In the genomic region with DNA sequence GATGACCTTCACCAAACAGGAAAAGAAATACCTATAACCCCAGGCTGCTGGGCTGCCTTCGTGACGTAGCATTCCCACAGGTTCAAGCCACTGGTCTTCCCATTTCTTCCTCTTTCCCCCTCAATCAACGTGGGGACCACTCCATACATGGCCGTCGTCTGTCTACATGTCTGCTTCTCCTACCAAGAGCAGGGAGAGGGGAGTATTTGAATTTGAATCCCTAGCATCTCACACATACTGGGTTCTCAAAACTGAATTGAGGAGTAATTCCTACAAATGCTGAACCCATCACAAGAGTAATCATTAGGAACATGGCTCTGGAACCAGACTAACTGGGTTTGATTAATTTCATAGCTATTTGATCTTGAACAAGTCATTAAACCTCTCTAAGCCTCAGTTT, we compare ENCODE assay signal across 2 cellular contexts.
TF ChIP-seq lines count a peak whose summit lies in the region.

No MANE protein-coding gene starts in this region.

TF ChIP-seq in WTC11, 78 proteins besides CTCF, POLR2A, EP300 and RAD21:
- no peak for TF ChIP-seq ZBTB21 (CRISPR knock-in tag; IDR thresholded peaks at IDR 0.05; ENCODE audit: borderline replicate concordance)
- TF ChIP-seq JUN (CRISPR knock-in tag; IDR thresholded peaks at IDR 0.05) = no peak
- TF ChIP-seq TEAD4 (CRISPR knock-in tag; IDR thresholded peaks at IDR 0.05) = no peak
- no peak for TF ChIP-seq ZMAT4 (CRISPR knock-in tag; IDR thresholded peaks at IDR 0.05)
- TF ChIP-seq GTF2I (CRISPR knock-in tag; conservative IDR thresholded peaks at IDR 0.05) = no peak
- TF ChIP-seq CREB1 (CRISPR knock-in tag; IDR thresholded peaks at IDR 0.05) = no peak
- TF ChIP-seq, protein P1, sequence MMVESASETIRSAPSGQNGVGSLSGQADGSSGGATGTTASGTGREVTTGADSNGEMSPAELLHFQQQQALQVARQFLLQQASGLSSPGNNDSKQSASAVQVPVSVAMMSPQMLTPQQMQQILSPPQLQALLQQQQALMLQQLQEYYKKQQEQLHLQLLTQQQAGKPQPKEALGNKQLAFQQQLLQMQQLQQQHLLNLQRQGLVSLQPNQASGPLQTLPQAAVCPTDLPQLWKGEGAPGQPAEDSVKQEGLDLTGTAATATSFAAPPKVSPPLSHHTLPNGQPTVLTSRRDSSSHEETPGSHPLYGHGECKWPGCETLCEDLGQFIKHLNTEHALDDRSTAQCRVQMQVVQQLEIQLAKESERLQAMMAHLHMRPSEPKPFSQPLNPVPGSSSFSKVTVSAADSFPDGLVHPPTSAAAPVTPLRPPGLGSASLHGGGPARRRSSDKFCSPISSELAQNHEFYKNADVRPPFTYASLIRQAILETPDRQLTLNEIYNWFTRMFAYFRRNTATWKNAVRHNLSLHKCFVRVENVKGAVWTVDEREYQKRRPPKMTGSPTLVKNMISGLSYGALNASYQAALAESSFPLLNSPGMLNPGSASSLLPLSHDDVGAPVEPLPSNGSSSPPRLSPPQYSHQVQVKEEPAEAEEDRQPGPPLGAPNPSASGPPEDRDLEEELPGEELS (CRISPR knock-in tag; IDR thresholded peaks at IDR 0.05) = no peak
- no peak for TF ChIP-seq ZNF121 (CRISPR knock-in tag; IDR thresholded peaks at IDR 0.05)
- no peak for TF ChIP-seq ZNF263 (CRISPR knock-in tag; IDR thresholded peaks at IDR 0.05; ENCODE audit: low read depth)

TF ChIP-seq in H1, 55 proteins besides CTCF, POLR2A, EP300 and RAD21:
- TF ChIP-seq TAF1 (IDR thresholded peaks at IDR 0.05; ENCODE audit: low read depth, low read length) (no peak), RXRA (IDR thresholded peaks at IDR 0.05; ENCODE audit: insufficient read depth, low read depth, low read length) (no peak), YY1 (IDR thresholded peaks at IDR 0.05; ENCODE audit: low read depth, low read length) (no peak), JUN (IDR thresholded peaks at IDR 0.05; ENCODE audit: low read depth, low read length) (no peak), JUND (IDR thresholded peaks at IDR 0.05; ENCODE audit: low read length) (no peak), TCF12 (IDR thresholded peaks at IDR 0.05; ENCODE audit: low read depth, low read length) (no peak), CBX8 (IDR thresholded peaks at IDR 0.05; ENCODE audit: borderline replicate concordance, low read depth, low read length) (no peak), SIN3A (conservative IDR thresholded peaks at IDR 0.05 in 1 of 2, IDR thresholded peaks at IDR 0.05 in 1 of 2; ENCODE audit: low read depth in 1 of 2, low read length in 2 of 2) (no peak), SAP30 (IDR thresholded peaks at IDR 0.05; ENCODE audit: insufficient read depth, insufficient replicate concordance, low read length) (no peak), HDAC2 (IDR thresholded peaks at IDR 0.05; ENCODE audit: borderline replicate concordance in 1 of 2, low read depth in 2 of 2, low read length in 2 of 2) (no peak), TAF7 (optimal IDR thresholded peaks at IDR 0.05; ENCODE audit: borderline replicate concordance, low read depth, low read length) (no peak), RBBP5 (IDR thresholded peaks at IDR 0.05; ENCODE audit: borderline replicate concordance, low read depth, low read length) (no peak), RNF2 (IDR thresholded peaks at IDR 0.05; ENCODE audit: borderline replicate concordance, low read depth, low read length, missing control alignments, poor library complexity, severe bottlenecking) (no peak), EGR1 (IDR thresholded peaks at IDR 0.05; ENCODE audit: borderline replicate concordance, low read depth, low read length) (no peak)
- TF ChIP-seq, protein P2, sequence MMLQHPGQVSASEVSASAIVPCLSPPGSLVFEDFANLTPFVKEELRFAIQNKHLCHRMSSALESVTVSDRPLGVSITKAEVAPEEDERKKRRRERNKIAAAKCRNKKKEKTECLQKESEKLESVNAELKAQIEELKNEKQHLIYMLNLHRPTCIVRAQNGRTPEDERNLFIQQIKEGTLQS (IDR thresholded peaks at IDR 0.05; ENCODE audit: insufficient read depth, low read depth, low read length) = no peak
